In genomic region chr22:17846326-17846992, GRCh38 we compare ENCODE assay signal across 1 cellular context.
TF ChIP-seq lines count a peak whose summit lies in the region.

No MANE protein-coding gene starts in this region.

TF ChIP-seq in HepG2, 621 proteins besides CTCF, POLR2A, EP300 and RAD21 (continued from another document):
- TF ChIP-seq ZBTB33 (CRISPR knock-in tag; IDR thresholded peaks at IDR 0.05) = peak; percentile 94
- TF ChIP-seq ZBTB38 (CRISPR knock-in tag; IDR thresholded peaks at IDR 0.05) = peak; percentile 85
- no peak for TF ChIP-seq ZNF543 (CRISPR knock-in tag; IDR thresholded peaks at IDR 0.05)
